ENCODE assay signal across 27 cellular contexts in the genomic region with DNA sequence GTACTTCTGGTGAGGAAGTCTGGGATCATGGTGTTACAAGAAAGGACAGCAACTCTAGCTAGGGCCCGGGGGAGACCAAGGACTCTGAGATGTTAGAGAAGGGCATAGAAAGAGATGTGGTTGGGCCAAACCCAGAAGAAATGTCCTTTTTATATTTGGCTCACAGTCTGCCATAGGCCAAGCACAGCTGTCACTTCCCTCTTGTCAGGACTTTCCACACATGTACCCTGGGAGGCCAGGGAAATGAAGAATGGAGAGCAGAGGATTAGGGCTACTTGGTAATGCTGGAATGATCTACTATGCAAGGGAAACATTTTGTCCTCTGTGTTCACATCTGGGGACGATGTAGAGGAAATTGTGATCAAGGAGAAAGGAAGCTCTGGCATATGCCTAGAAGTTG. TPM values are rescaled to one million over a fixed set of nuclear protein-coding genes. Genes with fewer than 3 reads are reported as not detected.
"Had no signal": no experiment of that assay in that cellular context is flagged by ENCODE, and none has a peak within 500 bp of the region (broad histone marks: within the 10 kb centered on the region; RNA-seq: fewer than 3 reads in every experiment).

No MANE protein-coding gene starts in this region.

- FAIRE-seq: HepG2, RCC 7860 had no signal

- H3K27ac Mint-ChIP-seq: T-cell had no signal

- DNase-seq: IMR-90, Karpas-422, KG1, MM.1S, NCI-H1092, NCI-H1436, NCI-H187, NCI-H2029, NCI-H2081 treated with DMSO at 0.1 percent for 48 hours, NCI-H2171, NCI-H226, NCI-H446, NCI-H510A, NCI-H524 treated with DMSO at 0.1 percent for 48 hours, NCI-H69, NCI-H774, Right ventricle myocardium superior, RPMI8226, SIG-M5, SW 1271, T-cell had no signal

- H3K4me3 Mint-ChIP-seq: T-cell had no signal

- H3K9me3 Mint-ChIP-seq: T-cell had no signal

- H3K36me3 ChIP-seq: SJSA1 had no signal

- H3K4me1 ChIP-seq: SJSA1 had no signal

- H3K27ac ChIP-seq: SJSA1, SK-N-MC had no signal

- H3K9me3 ChIP-seq: SJSA1 had no signal

- H3K36me3 Mint-ChIP-seq: T-cell had no signal

- H3K4me3 ChIP-seq: SJSA1, SK-N-MC had no signal

- ATAC-seq: HepG2, T-cell had no signal

RNA-seq across cellular contexts. Expression of a gene that starts 9.2 kb away (rescaled TPM):
- total RNA-seq: HT1080, M059J, SJSA1 had no signal
- polyA plus RNA-seq: IMR-90 had no signal

RNA-seq across cellular contexts. Expression of a gene that starts 24.4 kb away (rescaled TPM):
- total RNA-seq: HT1080, IMR-90, M059J, Right ventricle myocardium superior, SJSA1 had no signal
